ENCODE assay signal across 15 cellular contexts in the genomic region with DNA sequence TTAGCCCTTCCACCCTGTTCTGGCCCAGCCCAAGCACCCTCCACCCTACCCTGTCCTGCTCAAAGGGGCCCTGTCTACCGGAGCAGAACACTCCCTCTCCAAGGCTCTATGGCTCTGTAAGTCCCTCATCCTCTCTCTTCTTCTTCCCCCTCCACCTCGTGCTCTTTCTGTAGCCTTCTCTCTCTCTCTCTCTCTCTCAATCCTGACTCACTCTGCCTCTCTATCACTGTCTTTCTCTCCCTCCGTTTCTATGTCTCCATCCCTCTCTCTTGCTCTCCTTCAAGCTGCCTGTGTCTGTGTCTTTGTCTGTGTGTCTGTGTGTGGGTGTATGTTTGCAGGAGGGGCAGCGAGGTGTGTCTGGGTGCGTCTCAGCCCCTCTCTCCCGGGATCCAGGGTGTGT. TPM values are rescaled to one million over a fixed set of nuclear protein-coding genes. Genes with fewer than 3 reads are reported as not detected.
DNase-seq lines count a peak whose midpoint lies in the region; ATAC-seq and TF ChIP-seq lines count a peak whose summit lies in the region.
"Had no signal": no experiment of that assay in that cellular context is flagged by ENCODE, and none has a peak within 500 bp of the region (broad histone marks: within the 10 kb centered on the region; RNA-seq: fewer than 3 reads in every experiment).

No MANE protein-coding gene starts in this region.

- no peaks in the 10 kb centered on the region for H4K20me1 ChIP-seq in mammary epithelial cell (ENCODE audit: insufficient read depth, low read length)

- BruUV-seq in mammary epithelial cell (replicated peaks; lab: Mats Ljungman, UMichigan) (no TSS peak), MCF 10A (replicated peaks; lab: Mats Ljungman, UMichigan) (no TSS peak)

- no peak overlapping the region for H3K27ac ChIP-seq in mammary epithelial cell (ENCODE audit: insufficient read depth, low read depth, low read length)
- no peak overlapping the region for H3K27ac ChIP-seq in naive thymus-derived CD4-positive, alpha-beta T cell (ENCODE audit: low read depth, low read length)
- H3K27ac ChIP-seq in effector memory CD4-positive, alpha-beta T cell (ENCODE audit: insufficient read depth, low read length, poor library complexity, severe bottlenecking): no peak overlapping the region

- peak overlapping the region; percentile 55 for H2AFZ ChIP-seq in mammary epithelial cell (ENCODE audit: low read depth, low read length)

- H3K27ac Mint-ChIP-seq in MCF 10A (ENCODE audit: low read depth, unreplicated experiment): no peak overlapping the region
- H3K27ac Mint-ChIP-seq in activated T-helper 1 cell treated with anti-CD3 and anti-CD28 coated beads, Interleukin-12 subunit alpha, Interleukin-12 subunit beta, Interleukin-2, Interleukin-4 antibody, amounts not matched to agents 30 ng/mL and 10 ng/mL and 1 ng/mL, durations not matched to agents 14 hours and 24 hours and 36 hours: peak overlapping the region; percentile 21
- no peak overlapping the region for H3K27ac Mint-ChIP-seq in naive thymus-derived CD4-positive, alpha-beta T cell

- no peak overlapping the region for H3K9ac ChIP-seq in mammary epithelial cell (ENCODE audit: insufficient read depth, low read length)

- 90% methylated on average over 6 of the region's 6 CpGs for WGBS in mammary epithelial cell (ENCODE audit: low coverage, missing lambda C conversion rate)

- no peak overlapping the region for H3K4me3 Mint-ChIP-seq in MCF 10A (ENCODE audit: unreplicated experiment)
- H3K4me3 Mint-ChIP-seq in activated T-helper 1 cell treated with anti-CD3 and anti-CD28 coated beads, Interleukin-12 subunit alpha, Interleukin-12 subunit beta, Interleukin-2, Interleukin-4 antibody, amounts not matched to agents 30 ng/mL and 10 ng/mL and 1 ng/mL, durations not matched to agents 14 hours and 24 hours and 36 hours: peak overlapping the region; percentile 70
- H3K4me3 Mint-ChIP-seq in naive thymus-derived CD4-positive, alpha-beta T cell: peak overlapping the region in 8 of 10 donors; percentile 0 to 96 (median 26)

- TF ChIP-seq CTCF in mammary epithelial cell (conservative IDR thresholded peaks at IDR 0.05 in 1 of 2, IDR thresholded peaks at IDR 0.05 in 1 of 2; ENCODE audit: extremely low read depth in 1 of 2, insufficient read depth in 1 of 2, low read depth in 1 of 2, low read length in 2 of 2): no peak
- no peak for TF ChIP-seq CTCF in MCF 10A (IDR thresholded peaks at IDR 0.05; ENCODE audit: unreplicated experiment)

- H3K4me2 ChIP-seq in mammary epithelial cell (ENCODE audit: insufficient read depth, low read depth, low read length): no peak overlapping the region

- CTCF ChIA-PET in mammary epithelial cell (lab: Charles Lee; ENCODE audit: low non-redundant PET) (no interaction called here), MCF 10A (lab: Yijun Ruan, JAX) (interaction anchor here (0.7 to 3.7 kb wide), 2 partner anchors 20 to 41 kb away, joined by 3 to 17 read pairs; no protein-coding TSS in a partner anchor)
- CTCF ChIA-PET in naive thymus-derived CD4-positive, alpha-beta T cell (lab: Charles Lee): interaction anchor here (1.1 kb wide), 1 partner anchor 19 kb away, joined by 3 read pairs; no protein-coding TSS in a partner anchor

- no peaks in the 10 kb centered on the region for H3K27me3 ChIP-seq in mammary epithelial cell (ENCODE audit: insufficient read depth, low read length)
- no peaks in the 10 kb centered on the region for H3K27me3 ChIP-seq in naive thymus-derived CD4-positive, alpha-beta T cell (ENCODE audit: control insufficient read depth in 2 of 2, insufficient read depth in 2 of 2, low read length in 2 of 2)
- peaks cover 3% of the 10 kb centered on the region for H3K27me3 ChIP-seq in effector memory CD4-positive, alpha-beta T cell (replicated peaks; ENCODE audit: control insufficient read depth, insufficient read depth, low read length, poor library complexity, severe bottlenecking)

- H3K36me3 ChIP-seq in mammary epithelial cell (ENCODE audit: insufficient read depth, low read length): no peaks in the 10 kb centered on the region
- H3K36me3 ChIP-seq in naive thymus-derived CD4-positive, alpha-beta T cell (ENCODE audit: control insufficient read depth in 2 of 3, insufficient read depth in 3 of 3, low read length in 3 of 3): peaks cover 0 to 4% (median 0%) of the 10 kb centered on the region in 3 experiments
- H3K36me3 ChIP-seq in effector memory CD4-positive, alpha-beta T cell (ENCODE audit: control insufficient read depth, insufficient read depth, low read length): no peaks in the 10 kb centered on the region

- H3K36me3 Mint-ChIP-seq in MCF 10A (ENCODE audit: insufficient read depth, unreplicated experiment): peaks cover 6% of the 10 kb centered on the region
- peaks cover 11% of the 10 kb centered on the region for H3K36me3 Mint-ChIP-seq in activated T-helper 1 cell treated with anti-CD3 and anti-CD28 coated beads, Interleukin-12 subunit alpha, Interleukin-12 subunit beta, Interleukin-2, Interleukin-4 antibody, amounts not matched to agents 30 ng/mL and 10 ng/mL and 1 ng/mL, durations not matched to agents 14 hours and 24 hours and 36 hours (ENCODE audit: low read depth)
- peaks cover 0 to 22% (median 4%) of the 10 kb centered on the region in 5 donors for H3K36me3 Mint-ChIP-seq in naive thymus-derived CD4-positive, alpha-beta T cell

- POLR2A ChIA-PET in MCF 10A (lab: Yijun Ruan, JAX): interaction anchor here (2.8 kb wide), 1 partner anchor 17 kb away, joined by 12 read pairs; no protein-coding TSS in a partner anchor
- POLR2A ChIA-PET in naive thymus-derived CD4-positive, alpha-beta T cell (lab: Charles Lee): no interaction called here

- ATAC-seq in naive thymus-derived CD4-positive, alpha-beta T cell: no peak
- ATAC-seq in HG02571 (IDR thresholded peaks at IDR 0.05; ENCODE audit: unreplicated experiment): no peak
- ATAC-seq: HepG2 had no signal

- H3K27me3 Mint-ChIP-seq in MCF 10A (ENCODE audit: insufficient read depth, unreplicated experiment): no peaks in the 10 kb centered on the region
- peaks cover 30% of the 10 kb centered on the region for H3K27me3 Mint-ChIP-seq in activated T-helper 1 cell treated with anti-CD3 and anti-CD28 coated beads, Interleukin-12 subunit alpha, Interleukin-12 subunit beta, Interleukin-2, Interleukin-4 antibody, amounts not matched to agents 30 ng/mL and 10 ng/mL and 1 ng/mL, durations not matched to agents 14 hours and 24 hours and 36 hours (ENCODE audit: insufficient read depth)
- H3K27me3 Mint-ChIP-seq in naive thymus-derived CD4-positive, alpha-beta T cell: peaks cover 27 to 41% (median 34%) of the 10 kb centered on the region in 5 donors

- peaks cover 27% of the 10 kb centered on the region for H3K9me3 Mint-ChIP-seq in MCF 10A (ENCODE audit: unreplicated experiment)
- peaks cover 20% of the 10 kb centered on the region for H3K9me3 Mint-ChIP-seq in activated T-helper 1 cell treated with anti-CD3 and anti-CD28 coated beads, Interleukin-12 subunit alpha, Interleukin-12 subunit beta, Interleukin-2, Interleukin-4 antibody, amounts not matched to agents 30 ng/mL and 10 ng/mL and 1 ng/mL, durations not matched to agents 14 hours and 24 hours and 36 hours
- peaks cover 0 to 19% (median 4%) of the 10 kb centered on the region in 11 donors for H3K9me3 Mint-ChIP-seq in naive thymus-derived CD4-positive, alpha-beta T cell

- DNase-seq in mammary epithelial cell (no peak), MCF 10A (ENCODE audit: unreplicated experiment) (no peak), NCI-H128 (lab: John Stamatoyannopoulos, UW; ENCODE audit: unreplicated experiment) (no peak)
- no peak for DNase-seq in activated T-helper 1 cell treated with anti-CD3 and anti-CD28 coated beads, Interleukin-12 subunit alpha, Interleukin-12 subunit beta, Interleukin-2, Interleukin-4 antibody, amounts not matched to agents 30 ng/mL and 10 ng/mL and 1 ng/mL, durations not matched to agents 14 hours and 24 hours and 36 hours (ENCODE audit: low spot score)
- DNase-seq in naive thymus-derived CD4-positive, alpha-beta T cell: no peak
- no peak for DNase-seq in effector memory CD4-positive, alpha-beta T cell
- DNase-seq: DMS 273 treated with DMSO at 0.1 percent for 48 hours, Karpas-422, NCI-H1417, NCI-H1930, NCI-H2171, NCI-H446 treated with DMSO at 0.1 percent for 48 hours, NCI-H774 had no signal

- intact Hi-C loops in mammary epithelial cell (cut with micrococcal nuclease) (no loop called here), MCF 10A (cut with micrococcal nuclease) (loop anchor here (2.0 kb wide), 2 partner anchors 167 to 385 kb away; partner anchors contain the start of gene WNT9A)
- intact Hi-C loops in activated T-helper 1 cell treated with anti-CD3 and anti-CD28 coated beads, Interleukin-12 subunit alpha, Interleukin-12 subunit beta, Interleukin-2, Interleukin-4 antibody, amounts not matched to agents 30 ng/mL and 10 ng/mL and 1 ng/mL, durations not matched to agents 14 hours and 24 hours and 36 hours (cut with micrococcal nuclease): loop anchor here (2.0 kb wide), 1 partner anchor 897 kb away; a partner anchor contains a TSS
- intact Hi-C loops in naive thymus-derived CD4-positive, alpha-beta T cell (cut with micrococcal nuclease): loop anchor here (2.0 to 10.0 kb wide), 3 partner anchors 165 to 203 kb away; partner anchors contain the start of genes JMJD4 (in 1 of the 2) and SNAP47 (in 1 of the 2)

- in situ Hi-C loops in mammary epithelial cell (cut with MboI; ENCODE audit: low sequenced_read_pairs in 2 of 2): no loop called here

- no peak overlapping the region for H3K4me3 ChIP-seq in mammary epithelial cell (replicated peaks in 1 of 3; ENCODE audit: insufficient read depth in 1 of 3, low read depth in 2 of 3, low read length in 3 of 3)
- no peak overlapping the region for H3K4me3 ChIP-seq in naive thymus-derived CD4-positive, alpha-beta T cell (ENCODE audit: low read length)
- no peak overlapping the region for H3K4me3 ChIP-seq in effector memory CD4-positive, alpha-beta T cell (ENCODE audit: insufficient read depth, low read depth, low read length, poor library complexity, severe bottlenecking)

- dilution Hi-C loops in mammary epithelial cell (cut with HindIII; ENCODE audit: low sequenced_read_pairs): loop anchor here (5.0 kb wide), 1 partner anchor 80 kb away; no protein-coding TSS in a partner anchor

- H3K4me1 Mint-ChIP-seq in MCF 10A (ENCODE audit: insufficient read depth, unreplicated experiment): peaks cover 10% of the 10 kb centered on the region
- peaks cover 22% of the 10 kb centered on the region for H3K4me1 Mint-ChIP-seq in activated T-helper 1 cell treated with anti-CD3 and anti-CD28 coated beads, Interleukin-12 subunit alpha, Interleukin-12 subunit beta, Interleukin-2, Interleukin-4 antibody, amounts not matched to agents 30 ng/mL and 10 ng/mL and 1 ng/mL, durations not matched to agents 14 hours and 24 hours and 36 hours (ENCODE audit: low read depth)
- peaks cover 8 to 42% (median 34%) of the 10 kb centered on the region in 7 donors for H3K4me1 Mint-ChIP-seq in naive thymus-derived CD4-positive, alpha-beta T cell

- peaks cover 21% of the 10 kb centered on the region for H3K79me2 ChIP-seq in mammary epithelial cell (ENCODE audit: insufficient read depth, low read length)

- H3K4me1 ChIP-seq in mammary epithelial cell (ENCODE audit: insufficient read depth, low read length): peaks cover 6% of the 10 kb centered on the region
- peaks cover 4 to 5% of the 10 kb centered on the region in 2 donors for H3K4me1 ChIP-seq in naive thymus-derived CD4-positive, alpha-beta T cell (ENCODE audit: control insufficient read depth in 2 of 2, insufficient read depth in 2 of 2, low read length in 2 of 2)
- no peaks in the 10 kb centered on the region for H3K4me1 ChIP-seq in effector memory CD4-positive, alpha-beta T cell (ENCODE audit: control insufficient read depth, insufficient read depth, low read length, poor library complexity, severe bottlenecking)

- peaks cover 4% of the 10 kb centered on the region for H3K9me3 ChIP-seq in mammary epithelial cell (replicated peaks; ENCODE audit: insufficient read depth, low read length)
- H3K9me3 ChIP-seq in naive thymus-derived CD4-positive, alpha-beta T cell (ENCODE audit: control insufficient read depth in 2 of 3, low read length in 3 of 3): no peaks in the 10 kb centered on the region
- no peaks in the 10 kb centered on the region for H3K9me3 ChIP-seq in effector memory CD4-positive, alpha-beta T cell (ENCODE audit: control insufficient read depth, low read length)

RNA-seq across cellular contexts. Expression of gene ZNF678, which starts 1.3 kb away (rescaled TPM):
- total RNA-seq in mammary epithelial cell: 1 to 10 TPM; 4.1 to 5.8 TPM
- 1.7 TPM for polyA plus RNA-seq in mammary epithelial cell
- 14.0 TPM for polyA minus RNA-seq in mammary epithelial cell
- total RNA-seq in MCF 10A (2022): 10.8 and 13.0 TPM in 2 replicates
- total RNA-seq in activated T-helper 1 cell treated with anti-CD3 and anti-CD28 coated beads, Interleukin-12 subunit alpha, Interleukin-12 subunit beta, Interleukin-2, Interleukin-4 antibody, amounts not matched to agents 30 ng/mL and 10 ng/mL and 1 ng/mL, durations not matched to agents 14 hours and 24 hours and 36 hours: 4.2 and 5.0 TPM in 2 replicates
- total RNA-seq in naive thymus-derived CD4-positive, alpha-beta T cell: 1 to 10 TPM; 3.2 to 8.3 (median 7.4) TPM
- 1 to 10 TPM; 5.0 to 7.1 TPM for polyA plus RNA-seq in naive thymus-derived CD4-positive, alpha-beta T cell
